Comparison of ENCODE assay signal across 8 cellular contexts in the genomic region with DNA sequence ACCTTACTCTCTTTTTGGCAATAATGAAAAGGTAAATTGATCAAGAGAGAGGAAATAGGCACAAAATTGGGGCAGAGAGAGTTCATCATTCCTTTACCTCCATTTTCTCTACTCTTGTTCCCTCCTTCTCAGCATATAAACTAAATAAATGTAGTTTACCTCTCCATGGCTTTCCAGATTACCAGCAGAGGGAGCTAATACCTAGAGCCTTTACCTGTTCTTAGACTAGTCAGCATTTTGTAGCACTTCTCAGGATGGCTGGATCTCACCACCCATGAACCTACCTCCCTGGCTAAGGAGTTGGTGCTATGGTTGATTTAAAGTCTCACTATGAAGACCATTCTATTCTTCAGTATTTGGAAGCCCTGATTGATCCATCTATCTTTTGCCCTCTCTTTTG. TPM values are rescaled to one million over a fixed set of nuclear protein-coding genes. Genes with fewer than 3 reads are reported as not detected.
DNase-seq lines count a peak whose midpoint lies in the region; ATAC-seq, FAIRE-seq and TF ChIP-seq lines count a peak whose summit lies in the region.

No MANE protein-coding gene starts in this region.

- H3K4me3 ChIP-seq in BJ (ENCODE audit: low read depth, low read length) = no peak overlapping the region

- CTCF ChIA-PET in BJ (lab: Yijun Ruan, JAX) = interaction anchor here (0.9 to 2.3 kb wide), 5 partner anchors 58 to 281 kb away, joined by 3 to 6 read pairs (median 5); a partner anchor contains a TSS

- peak; percentile 46 for TF ChIP-seq CTCF in BJ (IDR thresholded peaks at IDR 0.05; ENCODE audit: insufficient read depth, low read depth, low read length)

- H3K9me3 Mint-ChIP-seq in activated naive CD8-positive, alpha-beta T cell treated with anti-CD3 and anti-CD28 coated beads, Interleukin-2, amount 50 U/mL, for 24 hours = no peaks in the 10 kb centered on the region

- H3K27me3 ChIP-seq in BJ (ENCODE audit: control insufficient read depth, insufficient read depth, low read length) = no peaks in the 10 kb centered on the region

- H3K36me3 ChIP-seq in BJ (ENCODE audit: control insufficient read depth, insufficient read depth, low read length) = peaks cover 1% of the 10 kb centered on the region; the same call in 1 of the 2 replicates

- POLR2A ChIA-PET in BJ (lab: Charles Lee) = no interaction called here

- peak overlapping the region; percentile 49 for H3K27ac Mint-ChIP-seq in activated naive CD8-positive, alpha-beta T cell treated with anti-CD3 and anti-CD28 coated beads, Interleukin-2, amount 50 U/mL, for 24 hours

- peaks cover 20% of the 10 kb centered on the region for H3K36me3 Mint-ChIP-seq in activated naive CD8-positive, alpha-beta T cell treated with anti-CD3 and anti-CD28 coated beads, Interleukin-2, amount 50 U/mL, for 24 hours (ENCODE audit: low read depth)

- TF ChIP-seq POLR2A in GM12892 (IDR thresholded peaks at IDR 0.05; ENCODE audit: low read depth, low read length) = no peak

- no peak for ATAC-seq in activated naive CD8-positive, alpha-beta T cell treated with anti-CD3 and anti-CD28 coated beads, Interleukin-2, amount 50 U/mL, for 24 hours
- ATAC-seq in left colon = peak; percentile 57

- peaks cover 34% of the 10 kb centered on the region for H3K4me1 Mint-ChIP-seq in activated naive CD8-positive, alpha-beta T cell treated with anti-CD3 and anti-CD28 coated beads, Interleukin-2, amount 50 U/mL, for 24 hours

- intact Hi-C loops in left colon (cut with DNase I, micrococcal nuclease) = loop anchor here in 1 of 2 donors (10.0 kb wide), 1 partner anchor 245 kb away; no protein-coding TSS in a partner anchor

- DNase-seq in BJ (ENCODE audit: low read depth) (no peak), GM12892 (ENCODE audit: insufficient read length) (no peak), NCI-H146 (lab: John Stamatoyannopoulos, UW) (peak; percentile 36), left colon (no peak), COR-L47 (lab: John Stamatoyannopoulos, UW) (no peak), hypothalamus (lab: John Stamatoyannopoulos, UW) (no peak), OCI-M2 (lab: John Stamatoyannopoulos, UW; ENCODE audit: unreplicated experiment) (no peak)
- no peak for DNase-seq in activated naive CD8-positive, alpha-beta T cell treated with anti-CD3 and anti-CD28 coated beads, Interleukin-2, amount 50 U/mL, for 24 hours

- no peaks in the 10 kb centered on the region for H3K27me3 Mint-ChIP-seq in activated naive CD8-positive, alpha-beta T cell treated with anti-CD3 and anti-CD28 coated beads, Interleukin-2, amount 50 U/mL, for 24 hours

- peak; percentile 88 for FAIRE-seq in GM12892 (lab: Jason Lieb, UNC)

- no peak overlapping the region for H3K4me3 Mint-ChIP-seq in activated naive CD8-positive, alpha-beta T cell treated with anti-CD3 and anti-CD28 coated beads, Interleukin-2, amount 50 U/mL, for 24 hours

RNA-seq across cellular contexts. Expression of a gene that starts 15.7 kb away (rescaled TPM):
- polyA plus RNA-seq in BJ (2011; rRNA removed) = 4.9 and 6.6 TPM in 2 replicates
- polyA minus RNA-seq in BJ (2011; rRNA and poly(A)+ RNA removed) = 4.8 and 5.5 TPM in 2 replicates
- 28.7 TPM for polyA plus RNA-seq in GM12892 (2012; ENCODE audit: missing spikeins)
- total RNA-seq in left colon = 10 to 100 TPM; 27.7 to 36.3 TPM

RNA-seq across cellular contexts. Expression of a gene that starts 15.8 kb away (rescaled TPM):
- 5.5 and 7.5 TPM in 2 replicates for polyA plus RNA-seq in BJ (2011; rRNA removed)
- 5.1 and 5.8 TPM in 2 replicates for polyA minus RNA-seq in BJ (2011; rRNA and poly(A)+ RNA removed)
- polyA plus RNA-seq in GM12892 (2012; ENCODE audit: missing spikeins) = 20.8 TPM
- 10 to 100 TPM; 21.7 TPM for total RNA-seq in left colon
